9 cellular contexts compared by ENCODE assay signal in genomic region chr3:133295199-133295901, GRCh38.
DNase-seq lines count a peak whose midpoint lies in the region; ATAC-seq and TF ChIP-seq lines count a peak whose summit lies in the region.
"Had no signal": no experiment of that assay in that cellular context is flagged by ENCODE, and none has a peak within 500 bp of the region (broad histone marks: within the 10 kb centered on the region; RNA-seq: fewer than 3 reads in every experiment).

No MANE protein-coding gene starts in this region.

- H3K27ac ChIP-seq in epithelial cell of prostate = no peak overlapping the region
- no peak overlapping the region for H3K27ac ChIP-seq in vagina

- H3K9me3 ChIP-seq in BE2C (no peaks in the 10 kb centered on the region), vagina (no peaks in the 10 kb centered on the region)

- TF ChIP-seq CTCF in BE2C (IDR thresholded peaks at IDR 0.05; ENCODE audit: low read depth, low read length) (no peak), vagina (IDR thresholded peaks at IDR 0.05) (no peak)

- no peak overlapping the region for H3K4me3 ChIP-seq in BE2C (ENCODE audit: low read depth, low read length)
- H3K4me3 ChIP-seq in vagina = no peak overlapping the region

- ATAC-seq in GM18861 (IDR thresholded peaks at IDR 0.05; ENCODE audit: unreplicated experiment) = peak; percentile 43

- H3K27me3 ChIP-seq in BE2C (no peaks in the 10 kb centered on the region), vagina (no peaks in the 10 kb centered on the region)

- intact Hi-C loops in vagina (cut with DNase I) = no loop called here

- no peaks in the 10 kb centered on the region for H3K36me3 ChIP-seq in BE2C
- no peaks in the 10 kb centered on the region for H3K36me3 ChIP-seq in vagina

- DNase-seq in BE2C (peak; percentile 64), HT1080 (ENCODE audit: low read depth) (peak; percentile 86), epithelial cell of prostate (ENCODE audit: low read depth, low spot score) (peak; percentile 12), SHP77 (lab: John Stamatoyannopoulos, UW) (no peak), dermis blood vessel endothelial cell (no peak), vagina (ENCODE audit: extremely low spot score in 2 of 2) (no peak), HK-2 (ENCODE audit: unreplicated experiment) (no peak)
- DNase-seq: NCI-H2081 treated with DMSO at 0.1 percent for 48 hours had no signal

- peaks cover 60% of the 10 kb centered on the region for H3K4me1 ChIP-seq in BE2C
- no peaks in the 10 kb centered on the region for H3K4me1 ChIP-seq in vagina

- no peak for TF ChIP-seq POLR2A in vagina (IDR thresholded peaks at IDR 0.05)

Comparison
In these comparisons a context has a peak if more than half of its experiments do, and no peak if none do; other contexts are left out.
1. DNase-seq: peak in BE2C (single experiment), HT1080 (single experiment) and epithelial cell of prostate (single experiment); none in SHP77 (0 of 2), dermis blood vessel endothelial cell (single experiment), vagina (0 of 2) and HK-2 (single experiment).